ENCODE assay signal across 31 cellular contexts in the genomic region with DNA sequence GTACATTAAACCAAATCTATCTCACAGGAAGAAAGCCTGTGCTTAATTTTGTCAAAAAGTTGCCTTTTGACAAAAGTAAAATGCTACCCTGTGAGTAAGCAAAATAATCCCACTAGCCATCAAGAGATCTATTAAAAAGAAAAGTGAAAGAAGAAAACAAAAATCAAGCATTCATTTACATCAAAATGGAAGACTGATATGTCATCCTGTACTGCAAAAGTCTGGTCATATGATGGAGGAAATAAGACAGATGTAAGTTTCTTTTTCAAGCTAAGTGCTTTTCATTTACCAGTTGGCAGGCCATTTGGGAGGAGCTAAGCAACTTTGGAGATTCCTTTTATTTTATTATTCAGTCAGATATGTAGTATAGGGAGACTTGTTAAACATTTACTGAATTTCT.
A peak's percentile ranks its signal among the peaks of the same experiment; 100 is the strongest.
DNase-seq lines count a peak whose midpoint lies in the region; ATAC-seq and TF ChIP-seq lines count a peak whose summit lies in the region.
"Had no signal": no experiment of that assay in that cellular context is flagged by ENCODE, and none has a peak within 500 bp of the region (broad histone marks: within the 10 kb centered on the region; RNA-seq: fewer than 3 reads in every experiment).

No MANE protein-coding gene starts in this region.

- H3K9me3 Mint-ChIP-seq in activated CD4-positive, alpha-beta memory T cell treated with anti-CD3 and anti-CD28 coated beads for 36 hours: peaks cover 3% of the 10 kb centered on the region
- H3K9me3 Mint-ChIP-seq: activated naive CD4-positive, alpha-beta T cell treated with anti-CD3 and anti-CD28 coated beads, Interleukin-2, amount 50 U/mL, for 24 hours; CD4-positive, alpha-beta T cell had no signal

- peak; percentile 43 for ATAC-seq in GM18519 (IDR thresholded peaks at IDR 0.05; ENCODE audit: low FRiP score, unreplicated experiment)
- peak; percentile 59 for ATAC-seq in HG02610 (IDR thresholded peaks at IDR 0.05; ENCODE audit: unreplicated experiment)
- ATAC-seq in HG03159 (IDR thresholded peaks at IDR 0.05; ENCODE audit: unreplicated experiment): peak; percentile 64
- ATAC-seq in GM19455 (IDR thresholded peaks at IDR 0.05; ENCODE audit: unreplicated experiment): no peak
- ATAC-seq: A549, foreskin keratinocyte, left lobe of liver had no signal

- H3K27me3 Mint-ChIP-seq in activated CD4-positive, alpha-beta memory T cell treated with anti-CD3 and anti-CD28 coated beads for 36 hours: no peaks in the 10 kb centered on the region
- H3K27me3 Mint-ChIP-seq: activated naive CD4-positive, alpha-beta T cell treated with anti-CD3 and anti-CD28 coated beads, Interleukin-2, amount 50 U/mL, for 24 hours; CD4-positive, alpha-beta T cell had no signal

- H3K36me3 Mint-ChIP-seq in activated CD4-positive, alpha-beta memory T cell treated with anti-CD3 and anti-CD28 coated beads for 36 hours: no peaks in the 10 kb centered on the region
- H3K36me3 Mint-ChIP-seq: activated naive CD4-positive, alpha-beta T cell treated with anti-CD3 and anti-CD28 coated beads, Interleukin-2, amount 50 U/mL, for 24 hours had no signal

- no peaks in the 10 kb centered on the region for H3K4me1 Mint-ChIP-seq in activated CD4-positive, alpha-beta memory T cell treated with anti-CD3 and anti-CD28 coated beads for 36 hours (ENCODE audit: low read depth)
- H3K4me1 Mint-ChIP-seq: activated naive CD4-positive, alpha-beta T cell treated with anti-CD3 and anti-CD28 coated beads, Interleukin-2, amount 50 U/mL, for 24 hours; nephron had no signal

- no peaks in the 10 kb centered on the region for H3K27me3 ChIP-seq in OCI-LY3 (ENCODE audit: low read depth, low read length)
- H3K27me3 ChIP-seq: brain microvascular endothelial cell, esophagus squamous epithelium, foreskin keratinocyte, SJSA1 had no signal

- POLR2A ChIA-PET in activated CD4-positive, alpha-beta memory T cell treated with anti-CD3 and anti-CD28 coated beads for 36 hours (lab: Charles Lee): no interaction called here

- peaks cover 6% of the 10 kb centered on the region; the same call in 1 of the 2 replicates for H3K9me3 ChIP-seq in OCI-LY3 (ENCODE audit: insufficient read depth, low read length)
- H3K9me3 ChIP-seq: A549, SJSA1 had no signal

- H3K79me2 ChIP-seq in OCI-LY3 (ENCODE audit: low read length): no peaks in the 10 kb centered on the region

- CTCF ChIA-PET in activated CD4-positive, alpha-beta memory T cell treated with anti-CD3 and anti-CD28 coated beads for 36 hours (lab: Charles Lee): no interaction called here

- no peaks in the 10 kb centered on the region for H4K20me1 ChIP-seq in OCI-LY3 (ENCODE audit: insufficient read depth, low read length)

- H3K9ac ChIP-seq in OCI-LY3 (ENCODE audit: low read length): no peak overlapping the region

- H3K27ac ChIP-seq in OCI-LY3 (ENCODE audit: low read length): no peak overlapping the region
- H3K27ac ChIP-seq: A549, brain microvascular endothelial cell, esophagus squamous epithelium, foreskin keratinocyte, SJSA1 had no signal

- no peak for DNase-seq in activated CD4-positive, alpha-beta memory T cell treated with anti-CD3 and anti-CD28 coated beads for 36 hours
- DNase-seq in NCI-H1105 treated with DMSO at 0.1 percent for 48 hours (lab: John Stamatoyannopoulos, UW): no peak
- no peak for DNase-seq in OCI-M2 (lab: John Stamatoyannopoulos, UW; ENCODE audit: unreplicated experiment)
- DNase-seq: activated CD4-positive, alpha-beta T cell treated with anti-CD3 and anti-CD28 coated beads for 48 hours; activated CD8-positive, alpha-beta memory T cell treated with anti-CD3 and anti-CD28 coated beads for 24 hours; activated T-cell treated with anti-CD3 and anti-CD28 coated beads for 4 hours; AML-193; amygdala; brain microvascular endothelial cell; CD4-positive, alpha-beta T cell; DND-41; esophagus squamous epithelium; foreskin keratinocyte; H9; head of caudate nucleus; IMR-90; NCI-H146; NCI-H2107; NCI-H345; stimulated activated naive CD4-positive, alpha-beta T cell had no signal

- H3K4me3 Mint-ChIP-seq in activated CD4-positive, alpha-beta memory T cell treated with anti-CD3 and anti-CD28 coated beads for 36 hours: no peak overlapping the region
- H3K4me3 Mint-ChIP-seq: activated naive CD4-positive, alpha-beta T cell treated with anti-CD3 and anti-CD28 coated beads, Interleukin-2, amount 50 U/mL, for 24 hours; CD4-positive, alpha-beta T cell; H9; nephron had no signal

- H3K4me3 ChIP-seq in OCI-LY3 (ENCODE audit: low read length): no peak overlapping the region
- H3K4me3 ChIP-seq: A549, esophagus squamous epithelium, SJSA1 had no signal

- intact Hi-C loops in activated CD4-positive, alpha-beta memory T cell treated with anti-CD3 and anti-CD28 coated beads for 36 hours (cut with micrococcal nuclease): no loop called here

- H3K4me2 ChIP-seq in OCI-LY3 (ENCODE audit: low read length): no peak overlapping the region
- H3K4me2 ChIP-seq: A549 had no signal

- 0 out of 2 replicates have a peak overlapping the region, but pooled peaks have one; percentile 22 for H2AFZ ChIP-seq in OCI-LY3 (ENCODE audit: low read depth, low read length)

- H3K36me3 ChIP-seq in OCI-LY3 (replicated peaks; ENCODE audit: low read depth, low read length): peaks cover 15% of the 10 kb centered on the region
- H3K36me3 ChIP-seq: brain microvascular endothelial cell, esophagus squamous epithelium, SJSA1 had no signal

- H3K27ac Mint-ChIP-seq in activated CD4-positive, alpha-beta memory T cell treated with anti-CD3 and anti-CD28 coated beads for 36 hours: no peak overlapping the region
- H3K27ac Mint-ChIP-seq: activated naive CD4-positive, alpha-beta T cell treated with anti-CD3 and anti-CD28 coated beads, Interleukin-2, amount 50 U/mL, for 24 hours; activated T-helper 2 cell treated with anti-CD3 and anti-CD28 coated beads, Interferon-gamma antibody, Interleukin-2, Interleukin-4, amounts not matched to agents 10 μg/mL and 5 μg/mL and 100 μg/mL, durations not matched to agents 14 hours and 24 hours and 36 hours; CD4-positive, alpha-beta T cell; nephron had no signal

- H3K4me1 ChIP-seq in OCI-LY3 (ENCODE audit: low read length): peaks cover 6% of the 10 kb centered on the region
- H3K4me1 ChIP-seq: A549, esophagus squamous epithelium, foreskin keratinocyte, SJSA1 had no signal

- TF ChIP-seq CTCF in OCI-LY3 (IDR thresholded peaks at IDR 0.05; ENCODE audit: low read depth, low read length): no peak
